In genomic region chr17:12522743-12523181, GRCh38 we compare ENCODE assay signal across 1 cellular context.
TF ChIP-seq lines count a peak whose summit lies in the region.

No MANE protein-coding gene starts in this region.

TF ChIP-seq in HEK293, 187 proteins besides CTCF, POLR2A, EP300 and RAD21 (continued from another document and continues in another):
- TF ChIP-seq, protein P1, sequence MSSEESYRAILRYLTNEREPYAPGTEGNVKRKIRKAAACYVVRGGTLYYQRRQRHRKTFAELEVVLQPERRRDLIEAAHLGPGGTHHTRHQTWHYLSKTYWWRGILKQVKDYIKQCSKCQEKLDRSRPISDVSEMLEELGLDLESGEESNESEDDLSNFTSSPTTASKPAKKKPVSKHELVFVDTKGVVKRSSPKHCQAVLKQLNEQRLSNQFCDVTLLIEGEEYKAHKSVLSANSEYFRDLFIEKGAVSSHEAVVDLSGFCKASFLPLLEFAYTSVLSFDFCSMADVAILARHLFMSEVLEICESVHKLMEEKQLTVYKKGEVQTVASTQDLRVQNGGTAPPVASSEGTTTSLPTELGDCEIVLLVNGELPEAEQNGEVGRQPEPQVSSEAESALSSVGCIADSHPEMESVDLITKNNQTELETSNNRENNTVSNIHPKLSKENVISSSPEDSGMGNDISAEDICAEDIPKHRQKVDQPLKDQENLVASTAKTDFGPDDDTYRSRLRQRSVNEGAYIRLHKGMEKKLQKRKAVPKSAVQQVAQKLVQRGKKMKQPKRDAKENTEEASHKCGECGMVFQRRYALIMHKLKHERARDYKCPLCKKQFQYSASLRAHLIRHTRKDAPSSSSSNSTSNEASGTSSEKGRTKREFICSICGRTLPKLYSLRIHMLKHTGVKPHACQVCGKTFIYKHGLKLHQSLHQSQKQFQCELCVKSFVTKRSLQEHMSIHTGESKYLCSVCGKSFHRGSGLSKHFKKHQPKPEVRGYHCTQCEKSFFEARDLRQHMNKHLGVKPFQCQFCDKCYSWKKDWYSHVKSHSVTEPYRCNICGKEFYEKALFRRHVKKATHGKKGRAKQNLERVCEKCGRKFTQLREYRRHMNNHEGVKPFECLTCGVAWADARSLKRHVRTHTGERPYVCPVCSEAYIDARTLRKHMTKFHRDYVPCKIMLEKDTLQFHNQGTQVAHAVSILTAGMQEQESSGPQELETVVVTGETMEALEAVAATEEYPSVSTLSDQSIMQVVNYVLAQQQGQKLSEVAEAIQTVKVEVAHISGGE (tag by site-specific recombination; conservative IDR thresholded peaks at IDR 0.05; ENCODE audit: low read depth), result no peak
- peak; percentile 99 for TF ChIP-seq SP7 (tag by site-specific recombination; IDR thresholded peaks at IDR 0.05)
- no peak for TF ChIP-seq HOXC10 (CRISPR knock-in tag; IDR thresholded peaks at IDR 0.05)
- peak; percentile 42 for TF ChIP-seq ZIC2 (tag by site-specific recombination; IDR thresholded peaks at IDR 0.05)
- TF ChIP-seq, protein P2, sequence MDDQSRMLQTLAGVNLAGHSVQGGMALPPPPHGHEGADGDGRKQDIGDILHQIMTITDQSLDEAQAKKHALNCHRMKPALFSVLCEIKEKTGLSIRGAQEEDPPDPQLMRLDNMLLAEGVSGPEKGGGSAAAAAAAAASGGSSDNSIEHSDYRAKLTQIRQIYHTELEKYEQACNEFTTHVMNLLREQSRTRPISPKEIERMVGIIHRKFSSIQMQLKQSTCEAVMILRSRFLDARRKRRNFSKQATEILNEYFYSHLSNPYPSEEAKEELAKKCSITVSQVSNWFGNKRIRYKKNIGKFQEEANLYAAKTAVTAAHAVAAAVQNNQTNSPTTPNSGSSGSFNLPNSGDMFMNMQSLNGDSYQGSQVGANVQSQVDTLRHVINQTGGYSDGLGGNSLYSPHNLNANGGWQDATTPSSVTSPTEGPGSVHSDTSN (CRISPR knock-in tag; IDR thresholded peaks at IDR 0.05), result no peak
- TF ChIP-seq ZNF830 (tag by site-specific recombination; IDR thresholded peaks at IDR 0.05; ENCODE audit: low read depth), result no peak
- TF ChIP-seq ZNF211 (tag by site-specific recombination; IDR thresholded peaks at IDR 0.05; ENCODE audit: low read depth), result no peak
- no peak; the same call in 1 of the 2 replicates for TF ChIP-seq TRIM28 (IDR thresholded peaks at IDR 0.05; ENCODE audit: borderline replicate concordance, low read length)
- TF ChIP-seq ZNF600 (tag by site-specific recombination; IDR thresholded peaks at IDR 0.05), result no peak
- no peak for TF ChIP-seq ZNF768 (tag by site-specific recombination; IDR thresholded peaks at IDR 0.05)
- TF ChIP-seq, protein P3, sequence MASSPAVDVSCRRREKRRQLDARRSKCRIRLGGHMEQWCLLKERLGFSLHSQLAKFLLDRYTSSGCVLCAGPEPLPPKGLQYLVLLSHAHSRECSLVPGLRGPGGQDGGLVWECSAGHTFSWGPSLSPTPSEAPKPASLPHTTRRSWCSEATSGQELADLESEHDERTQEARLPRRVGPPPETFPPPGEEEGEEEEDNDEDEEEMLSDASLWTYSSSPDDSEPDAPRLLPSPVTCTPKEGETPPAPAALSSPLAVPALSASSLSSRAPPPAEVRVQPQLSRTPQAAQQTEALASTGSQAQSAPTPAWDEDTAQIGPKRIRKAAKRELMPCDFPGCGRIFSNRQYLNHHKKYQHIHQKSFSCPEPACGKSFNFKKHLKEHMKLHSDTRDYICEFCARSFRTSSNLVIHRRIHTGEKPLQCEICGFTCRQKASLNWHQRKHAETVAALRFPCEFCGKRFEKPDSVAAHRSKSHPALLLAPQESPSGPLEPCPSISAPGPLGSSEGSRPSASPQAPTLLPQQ (tag by site-specific recombination; IDR thresholded peaks at IDR 0.05), result peak; percentile 26; the same call in 1 of the 2 replicates
- TF ChIP-seq, protein P4, sequence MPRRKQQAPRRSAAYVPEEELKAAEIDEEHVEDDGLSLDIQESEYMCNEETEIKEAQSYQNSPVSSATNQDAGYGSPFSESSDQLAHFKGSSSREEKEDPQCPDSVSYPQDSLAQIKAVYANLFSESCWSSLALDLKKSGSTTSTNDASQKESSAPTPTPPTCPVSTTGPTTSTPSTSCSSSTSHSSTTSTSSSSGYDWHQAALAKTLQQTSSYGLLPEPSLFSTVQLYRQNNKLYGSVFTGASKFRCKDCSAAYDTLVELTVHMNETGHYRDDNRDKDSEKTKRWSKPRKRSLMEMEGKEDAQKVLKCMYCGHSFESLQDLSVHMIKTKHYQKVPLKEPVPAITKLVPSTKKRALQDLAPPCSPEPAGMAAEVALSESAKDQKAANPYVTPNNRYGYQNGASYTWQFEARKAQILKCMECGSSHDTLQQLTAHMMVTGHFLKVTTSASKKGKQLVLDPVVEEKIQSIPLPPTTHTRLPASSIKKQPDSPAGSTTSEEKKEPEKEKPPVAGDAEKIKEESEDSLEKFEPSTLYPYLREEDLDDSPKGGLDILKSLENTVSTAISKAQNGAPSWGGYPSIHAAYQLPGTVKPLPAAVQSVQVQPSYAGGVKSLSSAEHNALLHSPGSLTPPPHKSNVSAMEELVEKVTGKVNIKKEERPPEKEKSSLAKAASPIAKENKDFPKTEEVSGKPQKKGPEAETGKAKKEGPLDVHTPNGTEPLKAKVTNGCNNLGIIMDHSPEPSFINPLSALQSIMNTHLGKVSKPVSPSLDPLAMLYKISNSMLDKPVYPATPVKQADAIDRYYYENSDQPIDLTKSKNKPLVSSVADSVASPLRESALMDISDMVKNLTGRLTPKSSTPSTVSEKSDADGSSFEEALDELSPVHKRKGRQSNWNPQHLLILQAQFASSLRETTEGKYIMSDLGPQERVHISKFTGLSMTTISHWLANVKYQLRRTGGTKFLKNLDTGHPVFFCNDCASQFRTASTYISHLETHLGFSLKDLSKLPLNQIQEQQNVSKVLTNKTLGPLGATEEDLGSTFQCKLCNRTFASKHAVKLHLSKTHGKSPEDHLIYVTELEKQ (tag by site-specific recombination; IDR thresholded peaks at IDR 0.05; ENCODE audit: borderline replicate concordance), result peak; percentile 80; the same call in 1 of the 2 replicates
- peak; percentile 38; the same call in 1 of the 2 replicates for TF ChIP-seq ZNF335 (tag by site-specific recombination; conservative IDR thresholded peaks at IDR 0.05)
- no peak for TF ChIP-seq ZNF184 (tag by site-specific recombination; IDR thresholded peaks at IDR 0.05)
- TF ChIP-seq WT1 (tag by site-specific recombination; IDR thresholded peaks at IDR 0.05), result peak; percentile 73
- TF ChIP-seq ZNF19 (tag by site-specific recombination; IDR thresholded peaks at IDR 0.05; ENCODE audit: low read depth), result no peak
- no peak for TF ChIP-seq ZNF624 (tag by site-specific recombination; IDR thresholded peaks at IDR 0.05)
- no peak for TF ChIP-seq ZBTB8A (tag by site-specific recombination; IDR thresholded peaks at IDR 0.05)
- no peak for TF ChIP-seq GLIS1 (tag by site-specific recombination; IDR thresholded peaks at IDR 0.05)
- TF ChIP-seq SCRT2 (tag by site-specific recombination; IDR thresholded peaks at IDR 0.05), result peak; percentile 81
- no peak for TF ChIP-seq KLF1 (tag by site-specific recombination; IDR thresholded peaks at IDR 0.05)
- no peak for TF ChIP-seq ZNF324 (tag by site-specific recombination; IDR thresholded peaks at IDR 0.05)
- TF ChIP-seq ZNF280D (tag by site-specific recombination; IDR thresholded peaks at IDR 0.05), result no peak
- TF ChIP-seq ZNF366 (tag by site-specific recombination; conservative IDR thresholded peaks at IDR 0.05), result peak; percentile 62
- TF ChIP-seq SETDB1 (IDR thresholded peaks at IDR 0.05; ENCODE audit: insufficient read length, low read length), result no peak
- TF ChIP-seq ZNF423 (tag by site-specific recombination; IDR thresholded peaks at IDR 0.05), result no peak
- TF ChIP-seq ZFP37 (tag by site-specific recombination; IDR thresholded peaks at IDR 0.05), result no peak
- no peak for TF ChIP-seq ZNF2 (tag by site-specific recombination; IDR thresholded peaks at IDR 0.05)
- no peak for TF ChIP-seq KLF8 (tag by site-specific recombination; IDR thresholded peaks at IDR 0.05)
- TF ChIP-seq, protein P5, sequence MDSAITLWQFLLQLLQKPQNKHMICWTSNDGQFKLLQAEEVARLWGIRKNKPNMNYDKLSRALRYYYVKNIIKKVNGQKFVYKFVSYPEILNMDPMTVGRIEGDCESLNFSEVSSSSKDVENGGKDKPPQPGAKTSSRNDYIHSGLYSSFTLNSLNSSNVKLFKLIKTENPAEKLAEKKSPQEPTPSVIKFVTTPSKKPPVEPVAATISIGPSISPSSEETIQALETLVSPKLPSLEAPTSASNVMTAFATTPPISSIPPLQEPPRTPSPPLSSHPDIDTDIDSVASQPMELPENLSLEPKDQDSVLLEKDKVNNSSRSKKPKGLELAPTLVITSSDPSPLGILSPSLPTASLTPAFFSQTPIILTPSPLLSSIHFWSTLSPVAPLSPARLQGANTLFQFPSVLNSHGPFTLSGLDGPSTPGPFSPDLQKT (IDR thresholded peaks at IDR 0.05; ENCODE audit: borderline replicate concordance, low read depth, low read length), result no peak
- no peak for TF ChIP-seq GLI4 (tag by site-specific recombination; IDR thresholded peaks at IDR 0.05)
- TF ChIP-seq ZNF449 (tag by site-specific recombination; IDR thresholded peaks at IDR 0.05), result no peak; the same call in 1 of the 2 replicates
- TF ChIP-seq, protein P6, sequence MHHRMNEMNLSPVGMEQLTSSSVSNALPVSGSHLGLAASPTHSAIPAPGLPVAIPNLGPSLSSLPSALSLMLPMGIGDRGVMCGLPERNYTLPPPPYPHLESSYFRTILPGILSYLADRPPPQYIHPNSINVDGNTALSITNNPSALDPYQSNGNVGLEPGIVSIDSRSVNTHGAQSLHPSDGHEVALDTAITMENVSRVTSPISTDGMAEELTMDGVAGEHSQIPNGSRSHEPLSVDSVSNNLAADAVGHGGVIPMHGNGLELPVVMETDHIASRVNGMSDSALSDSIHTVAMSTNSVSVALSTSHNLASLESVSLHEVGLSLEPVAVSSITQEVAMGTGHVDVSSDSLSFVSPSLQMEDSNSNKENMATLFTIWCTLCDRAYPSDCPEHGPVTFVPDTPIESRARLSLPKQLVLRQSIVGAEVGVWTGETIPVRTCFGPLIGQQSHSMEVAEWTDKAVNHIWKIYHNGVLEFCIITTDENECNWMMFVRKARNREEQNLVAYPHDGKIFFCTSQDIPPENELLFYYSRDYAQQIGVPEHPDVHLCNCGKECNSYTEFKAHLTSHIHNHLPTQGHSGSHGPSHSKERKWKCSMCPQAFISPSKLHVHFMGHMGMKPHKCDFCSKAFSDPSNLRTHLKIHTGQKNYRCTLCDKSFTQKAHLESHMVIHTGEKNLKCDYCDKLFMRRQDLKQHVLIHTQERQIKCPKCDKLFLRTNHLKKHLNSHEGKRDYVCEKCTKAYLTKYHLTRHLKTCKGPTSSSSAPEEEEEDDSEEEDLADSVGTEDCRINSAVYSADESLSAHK (tag by site-specific recombination; IDR thresholded peaks at IDR 0.05), result 0 out of 2 replicates have a peak, but pooled peaks have one; percentile 10
- no peak for TF ChIP-seq ZNF514 (tag by site-specific recombination; IDR thresholded peaks at IDR 0.05)
- TF ChIP-seq, protein P7, sequence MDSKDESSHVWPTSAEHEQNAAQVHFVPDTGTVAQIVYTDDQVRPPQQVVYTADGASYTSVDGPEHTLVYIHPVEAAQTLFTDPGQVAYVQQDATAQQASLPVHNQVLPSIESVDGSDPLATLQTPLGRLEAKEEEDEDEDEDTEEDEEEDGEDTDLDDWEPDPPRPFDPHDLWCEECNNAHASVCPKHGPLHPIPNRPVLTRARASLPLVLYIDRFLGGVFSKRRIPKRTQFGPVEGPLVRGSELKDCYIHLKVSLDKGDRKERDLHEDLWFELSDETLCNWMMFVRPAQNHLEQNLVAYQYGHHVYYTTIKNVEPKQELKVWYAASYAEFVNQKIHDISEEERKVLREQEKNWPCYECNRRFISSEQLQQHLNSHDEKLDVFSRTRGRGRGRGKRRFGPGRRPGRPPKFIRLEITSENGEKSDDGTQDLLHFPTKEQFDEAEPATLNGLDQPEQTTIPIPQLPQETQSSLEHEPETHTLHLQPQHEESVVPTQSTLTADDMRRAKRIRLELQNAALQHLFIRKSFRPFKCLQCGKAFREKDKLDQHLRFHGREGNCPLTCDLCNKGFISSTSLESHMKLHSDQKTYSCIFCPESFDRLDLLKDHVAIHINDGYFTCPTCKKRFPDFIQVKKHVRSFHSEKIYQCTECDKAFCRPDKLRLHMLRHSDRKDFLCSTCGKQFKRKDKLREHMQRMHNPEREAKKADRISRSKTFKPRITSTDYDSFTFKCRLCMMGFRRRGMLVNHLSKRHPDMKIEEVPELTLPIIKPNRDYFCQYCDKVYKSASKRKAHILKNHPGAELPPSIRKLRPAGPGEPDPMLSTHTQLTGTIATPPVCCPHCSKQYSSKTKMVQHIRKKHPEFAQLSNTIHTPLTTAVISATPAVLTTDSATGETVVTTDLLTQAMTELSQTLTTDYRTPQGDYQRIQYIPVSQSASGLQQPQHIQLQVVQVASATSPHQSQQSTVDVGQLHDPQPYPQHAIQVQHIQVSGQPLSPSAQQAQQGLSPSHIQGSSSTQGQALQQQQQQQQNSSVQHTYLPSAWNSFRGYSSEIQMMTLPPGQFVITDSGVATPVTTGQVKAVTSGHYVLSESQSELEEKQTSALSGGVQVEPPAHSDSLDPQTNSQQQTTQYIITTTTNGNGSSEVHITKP (tag by site-specific recombination; IDR thresholded peaks at IDR 0.05), result peak; percentile 43
- TF ChIP-seq ZNF140 (tag by site-specific recombination; IDR thresholded peaks at IDR 0.05), result no peak
- peak; percentile 47 for TF ChIP-seq SP2 (tag by site-specific recombination; IDR thresholded peaks at IDR 0.05)
- TF ChIP-seq ZNF664 (tag by site-specific recombination; IDR thresholded peaks at IDR 0.05), result no peak
- no peak for TF ChIP-seq ZNF623 (tag by site-specific recombination; IDR thresholded peaks at IDR 0.05)
